30 cellular contexts compared by ENCODE assay signal in the genomic region with DNA sequence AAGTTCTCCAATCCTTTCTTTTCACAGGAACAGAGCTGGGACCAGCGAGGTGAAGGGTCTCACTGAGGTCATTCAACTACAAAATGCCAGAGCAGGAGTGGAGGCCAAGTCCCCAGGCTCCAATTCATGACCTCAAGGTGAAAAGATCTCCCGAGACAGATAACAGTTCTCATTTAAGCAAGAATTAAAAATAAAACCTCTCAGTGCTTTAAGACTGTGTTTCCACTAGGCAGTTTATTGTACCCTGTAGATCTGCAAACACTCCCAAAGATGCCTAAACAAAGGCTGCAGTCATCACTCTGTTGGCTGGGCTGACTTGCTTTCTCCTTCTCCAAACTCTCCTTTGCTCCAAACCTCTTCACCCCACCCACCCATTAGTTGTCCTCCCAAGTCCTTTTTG.
"Had no signal": no experiment of that assay in that cellular context is flagged by ENCODE, and none has a peak within 500 bp of the region (broad histone marks: within the 10 kb centered on the region; RNA-seq: fewer than 3 reads in every experiment).

No MANE protein-coding gene starts in this region.

- H3K4me1 ChIP-seq: ascending aorta had no signal

- H3K27ac ChIP-seq: ascending aorta, VCaP had no signal

- H3K27me3 ChIP-seq: ascending aorta had no signal

- H3K36me3 ChIP-seq: ascending aorta had no signal

- ATAC-seq: activated CD8-positive, alpha-beta T cell treated with anti-CD3 and anti-CD28 coated beads for 36 hours; activated naive CD4-positive, alpha-beta T cell treated with anti-CD3 and anti-CD28 coated beads, Interleukin-2, amount 50 U/mL, for 72 hours; activated T-cell treated with anti-CD3 and anti-CD28 coated beads, Interleukin-2, amount 50 U/mL, for 4 hours; activated T-cell treated with anti-CD3 and anti-CD28 coated beads, Interleukin-2, amount 50 U/mL, for 72 hours; activated T-helper 17 cell treated with anti-CD3 and anti-CD28 coated beads, Interleukin-2, amount 50 U/mL, for 72 hours had no signal

- H3K4me3 ChIP-seq: ascending aorta had no signal

- H3K9me3 ChIP-seq: ascending aorta had no signal

- DNase-seq: activated B cell treated with CpG ODN at 0.5 μM for 24 hours; activated CD4-positive, alpha-beta memory T cell treated with anti-CD3 and anti-CD28 coated beads for 36 hours; activated CD4-positive, alpha-beta T cell treated with anti-CD3 and anti-CD28 coated beads for 4 hours; activated CD4-positive, alpha-beta T cell treated with anti-CD3 and anti-CD28 coated beads, Interleukin-2, amount 10 ng/mL, durations not matched to agents 24 days and 14 days; activated CD4-positive, alpha-beta T cell treated with anti-CD3 and anti-CD28 coated beads, Interleukin-2, amount 50 U/mL, for 1 hour; activated CD4-positive, alpha-beta T cell treated with anti-CD3 and anti-CD28 coated beads, Interleukin-2, amount 50 U/mL, for 4 hours; activated CD4-positive, CD25-positive, alpha-beta regulatory T cell treated with anti-CD3 and anti-CD28 coated beads, Interleukin-2, amount 50 U/mL, for 72 hours; activated CD8-positive, alpha-beta memory T cell treated with anti-CD3 and anti-CD28 coated beads, Interleukin-2, amount 50 U/mL, for 4 hours; activated CD8-positive, alpha-beta T cell treated with anti-CD3 and anti-CD28 coated beads for 36 hours; activated effector memory CD4-positive, alpha-beta T cell treated with anti-CD3 and anti-CD28 coated beads, Interleukin-2, amount 50 U/mL, for 16 hours; activated gamma-delta T cell treated with Interleukin-2 at 50 U/mL for 16 hours; activated naive CD4-positive, alpha-beta T cell; activated naive CD4-positive, alpha-beta T cell treated with anti-CD3 and anti-CD28 coated beads for 36 hours; activated naive CD4-positive, alpha-beta T cell treated with anti-CD3 and anti-CD28 coated beads, Interleukin-2, amount 50 U/mL, for 16 hours; activated naive CD8-positive, alpha-beta T cell treated with anti-CD3 and anti-CD28 coated beads for 36 hours; activated T-cell treated with anti-CD3 and anti-CD28 coated beads for 4 hours; activated T-cell treated with anti-CD3 and anti-CD28 coated beads, Interleukin-2, amount 50 U/mL, for 1 hour; activated T-cell treated with anti-CD3 and anti-CD28 coated beads, Interleukin-2, amount 50 U/mL, for 4 hours; activated T-cell treated with anti-CD3 and anti-CD28 coated beads, Interleukin-2, amount 50 U/mL, for 72 hours; amygdala; anterior cingulate cortex; central memory CD4-positive, alpha-beta T cell; SW 1271; T-helper 1 cell; T-helper 2 cell; T-helper 9 cell had no signal
